In genomic region chr16:54466233-54466632, GRCh38 we compare ENCODE assay signal across 10 cellular contexts.
"Had no signal": no experiment of that assay in that cellular context is flagged by ENCODE, and none has a peak within 500 bp of the region (broad histone marks: within the 10 kb centered on the region; RNA-seq: fewer than 3 reads in every experiment).

No MANE protein-coding gene starts in this region.

- DNase-seq: activated CD4-positive, alpha-beta T cell treated with anti-CD3 and anti-CD28 coated beads for 48 hours; activated naive CD4-positive, alpha-beta T cell treated with anti-CD3 and anti-CD28 coated beads for 36 hours; foreskin keratinocyte; left colon; mammary epithelial cell; naive thymus-derived CD4-positive, alpha-beta T cell; retina; small intestine; thyroid gland had no signal

- H3K4me3 Mint-ChIP-seq: activated naive CD4-positive, alpha-beta T cell treated with anti-CD3 and anti-CD28 coated beads for 36 hours; naive thymus-derived CD4-positive, alpha-beta T cell; WTC11 had no signal

- H3K4me1 Mint-ChIP-seq: naive thymus-derived CD4-positive, alpha-beta T cell had no signal

- H3K27ac Mint-ChIP-seq: activated naive CD4-positive, alpha-beta T cell treated with anti-CD3 and anti-CD28 coated beads for 36 hours; naive thymus-derived CD4-positive, alpha-beta T cell; WTC11 had no signal

- ATAC-seq: foreskin keratinocyte; left colon; naive thymus-derived CD4-positive, alpha-beta T cell; WTC11 had no signal
